Comparison of ENCODE assay signal across 7 cellular contexts in genomic region chr12:121466800-121467637, GRCh38.
DNase-seq lines count a peak whose midpoint lies in the region; ATAC-seq and TF ChIP-seq lines count a peak whose summit lies in the region.

No MANE protein-coding gene starts in this region.

- ATAC-seq in GM18505 (IDR thresholded peaks at IDR 0.05; ENCODE audit: unreplicated experiment) (peak; percentile 84), HG02840 (IDR thresholded peaks at IDR 0.05; ENCODE audit: low FRiP score, unreplicated experiment) (peak; percentile 88)

- in situ Hi-C loops in astrocyte of the cerebellum (cut with HindIII; ENCODE audit: low sequenced_read_pairs), result no loop called here

- no peak for TF ChIP-seq CTCF in astrocyte of the cerebellum (IDR thresholded peaks at IDR 0.05; ENCODE audit: low read depth, low read length, missing control alignments)

- DNase-seq in NCI-H1436 (lab: John Stamatoyannopoulos, UW) (peak; percentile 87), T1000 (lab: John Stamatoyannopoulos, UW) (peak; percentile 100), astrocyte of the cerebellum (ENCODE audit: low read depth) (peak; percentile 31), skeletal muscle cell (ENCODE audit: low read depth) (peak; percentile 60)

- H3K4me3 ChIP-seq in astrocyte of the cerebellum (ENCODE audit: low read depth, low read length), result peak overlapping the region; percentile 48
- peak overlapping the region; percentile 48 for H3K4me3 ChIP-seq in iPS-11a (ENCODE audit: low read depth, low read length)
- peak overlapping the region; percentile 60 for H3K4me3 ChIP-seq in skeletal muscle cell (ENCODE audit: low read depth, low read length)

- peak; percentile 38 for TF ChIP-seq POLR2A in GM18505 (IDR thresholded peaks at IDR 0.05; ENCODE audit: borderline replicate concordance, extremely low read depth, insufficient read depth, insufficient read length)

Comparison
In these comparisons a context has a peak if more than half of its experiments do, and no peak if none do; other contexts are left out.
1. Peak in every context shown above with its lines: DNase-seq, ATAC-seq and H3K4me3 ChIP-seq.
2. DNase-seq: peak in every context shown above with its lines; median percentile 100 in T1000; 87 in NCI-H1436; 60 in skeletal muscle cell; 31 in astrocyte of the cerebellum.